Comparison of ENCODE assay signal across 9 cellular contexts in genomic region chrX:103489733-103490132, GRCh38. TPM values are rescaled to one million over a fixed set of nuclear protein-coding genes. Genes with fewer than 3 reads are reported as not detected.
A peak's percentile ranks its signal among the peaks of the same experiment; 100 is the strongest.
DNase-seq lines count a peak whose midpoint lies in the region; ATAC-seq and TF ChIP-seq lines count a peak whose summit lies in the region.
"Not testable (repeated sequence)": the region's sequence is repeated elsewhere in the genome, so short reads cannot be mapped to it uniquely, and the experiment has no call there.
"Had no signal": no experiment of that assay in that cellular context is flagged by ENCODE, and none has a peak within 500 bp of the region (broad histone marks: within the 10 kb centered on the region; RNA-seq: fewer than 3 reads in every experiment).

No MANE protein-coding gene starts in this region.

- H3K36me3 Mint-ChIP-seq in endodermal cell (ENCODE audit: low read depth): peaks cover 11% of the 10 kb centered on the region

- POLR2A ChIA-PET in BJ (lab: Charles Lee): not testable (repeated sequence)

- not testable (repeated sequence) for H3K36me3 ChIP-seq in BJ (ENCODE audit: control insufficient read depth, insufficient read depth, low read length); endodermal cell (ENCODE audit: control insufficient read depth, insufficient read depth, low read length); left lung

- ATAC-seq in left lung: peak; percentile 59

- H3K27ac ChIP-seq in endodermal cell (ENCODE audit: low read depth, low read length); left lung: not testable (repeated sequence)

- not testable (repeated sequence) for H3K4me3 Mint-ChIP-seq in endodermal cell

- TF ChIP-seq CTCF in BJ (IDR thresholded peaks at IDR 0.05; ENCODE audit: insufficient read depth, low read depth, low read length) (peak; percentile 49), GM13977 (IDR thresholded peaks at IDR 0.05; ENCODE audit: extremely low read depth, insufficient read depth, missing control alignments) (peak; percentile 73), endodermal cell (conservative IDR thresholded peaks at IDR 0.05) (peak; percentile 74), left lung (IDR thresholded peaks at IDR 0.05) (peak; percentile 24 to 40)

- DNase-seq in BJ (ENCODE audit: low read depth); left lung: not testable (repeated sequence)
- peak; percentile 19 for DNase-seq in GM13977 (ENCODE audit: low spot score)
- peak; percentile 3 to 62 (median 24) for DNase-seq in NCI-H1417 (lab: John Stamatoyannopoulos, UW)
- peak; percentile 57 for DNase-seq in SK-N-DZ (ENCODE audit: low spot score)
- DNase-seq in activated T-cell treated with anti-CD3 and anti-CD28 coated beads, Interleukin-2, amount 50 U/mL, for 48 hours: peak; percentile 43 to 60
- DNase-seq in endodermal cell: peak; percentile 89
- peak; percentile 43 for DNase-seq in stimulated activated CD4-positive, alpha-beta T cell treated with anti-CD3 and anti-CD28 coated beads, Interleukin-15, amount 100 ng/mL, for 24 hours

- not testable (repeated sequence) for H3K4me3 ChIP-seq in BJ (ENCODE audit: low read depth, low read length); endodermal cell (ENCODE audit: low read length); left lung

- H3K9me3 ChIP-seq in endodermal cell (ENCODE audit: control insufficient read depth, low read length); left lung: not testable (repeated sequence)

- H3K4me1 Mint-ChIP-seq in endodermal cell: not testable (repeated sequence)

- H3K9me3 Mint-ChIP-seq in endodermal cell: not testable (repeated sequence)

- not testable (repeated sequence) for H3K27ac Mint-ChIP-seq in endodermal cell

- H3K27me3 ChIP-seq in BJ (ENCODE audit: control insufficient read depth, insufficient read depth, low read length); endodermal cell (ENCODE audit: control insufficient read depth, insufficient read depth, low read length, poor library complexity, severe bottlenecking); left lung: not testable (repeated sequence)

- not testable (repeated sequence) for H3K9ac ChIP-seq in endodermal cell (ENCODE audit: extremely low read depth, low read length, poor library complexity, severe bottlenecking)

- WGBS in endodermal cell (ENCODE audit: insufficient coverage in 1 of 2, insufficient read length in 1 of 2), 2 experiments: 41% methylated on average over 2 of the region's 4 CpGs; no CpG with 5 or more reads in 1 of the 2 experiments

- CTCF ChIA-PET in BJ (lab: Yijun Ruan, JAX): interaction anchor here (0.7 to 3.0 kb wide), 10 partner anchors 9 to 284 kb away, joined by 3 to 11 read pairs (median 4); no protein-coding TSS in a partner anchor

- intact Hi-C loops in left lung (cut with DNase I): not testable (repeated sequence)

- H3K4me1 ChIP-seq in endodermal cell (ENCODE audit: control insufficient read depth, insufficient read depth, low read length); left lung: not testable (repeated sequence)

- H3K27me3 Mint-ChIP-seq in endodermal cell (ENCODE audit: insufficient read depth): not testable (repeated sequence)

- in situ Hi-C loops in GM13977 (cut with MboI; ENCODE audit: low pct_unique_long_range_greater_than_20kb, low sequenced_read_pairs, unreplicated experiment): not testable (repeated sequence)

RNA-seq across cellular contexts. Expression of gene RAB40A, which starts 29.6 kb away (rescaled TPM):
- polyA plus RNA-seq in BJ (2011; rRNA removed): 0.48 and 0.56 TPM in 2 replicates
- polyA minus RNA-seq in BJ (2011; rRNA and poly(A)+ RNA removed): 0.31 and 0.38 TPM in 2 replicates
- 0.20 and 0.43 TPM in 2 replicates for polyA plus RNA-seq in SK-N-DZ (2014; cell fraction: cytosol; rRNA removed)
- 1.6 and 1.8 TPM in 2 replicates for polyA plus RNA-seq in SK-N-DZ (2014; cell fraction: nucleus; rRNA removed)
- total RNA-seq in endodermal cell (under 1 TPM; 0.51 to 0.66 TPM), left lung (under 1 TPM; 0.17 to 0.21 TPM)
- 0.21 TPM for polyA plus RNA-seq in endodermal cell (2013, experiment 1 of 2)
- 0.37 TPM for polyA plus RNA-seq in endodermal cell (2013, experiment 2 of 2)
- total RNA-seq: natural killer cell had no signal
